1 cellular context compared by ENCODE assay signal in genomic region chr7:106109521-106110237, GRCh38.
TF ChIP-seq lines count a peak whose summit lies in the region.

No MANE protein-coding gene starts in this region.

TF ChIP-seq in H1, 55 proteins besides CTCF, POLR2A, EP300 and RAD21:
- TF ChIP-seq E2F6 (IDR thresholded peaks at IDR 0.05) (no peak), NRF1 (IDR thresholded peaks at IDR 0.05; ENCODE audit: low read depth, low read length) (no peak), SAP30 (IDR thresholded peaks at IDR 0.05; ENCODE audit: insufficient read depth, insufficient replicate concordance, low read length) (no peak), SIRT6 (IDR thresholded peaks at IDR 0.05; ENCODE audit: low read length) (no peak), BRCA1 (IDR thresholded peaks at IDR 0.05; ENCODE audit: low read depth, low read length) (no peak), TCF12 (IDR thresholded peaks at IDR 0.05; ENCODE audit: low read depth, low read length) (no peak), SIN3A (conservative IDR thresholded peaks at IDR 0.05 in 1 of 2, IDR thresholded peaks at IDR 0.05 in 1 of 2; ENCODE audit: low read depth in 1 of 2, low read length in 2 of 2) (no peak), SP1 (IDR thresholded peaks at IDR 0.05; ENCODE audit: low read depth, low read length) (no peak), SUZ12 (IDR thresholded peaks at IDR 0.05; ENCODE audit: low read length) (no peak), NANOG (IDR thresholded peaks at IDR 0.05; ENCODE audit: insufficient read depth, low read depth, low read length, poor library complexity, severe bottlenecking) (no peak)
TF ChIP-seq in H1: peak in this region for 0.
